ENCODE assay signal across 1 cellular context in genomic region chr19:18636183-18636968, GRCh38.
A peak's percentile ranks its signal among the peaks of the same experiment; 100 is the strongest.
TF ChIP-seq lines count a peak whose summit lies in the region.

No MANE protein-coding gene starts in this region.

TF ChIP-seq in HepG2, 621 proteins besides CTCF, POLR2A, EP300 and RAD21:
- TF ChIP-seq BHLHE40 (IDR thresholded peaks at IDR 0.05; ENCODE audit: low read length) (peak; percentile 68; the same call in 1 of the 2 replicates), ZNF800 (CRISPR knock-in tag; IDR thresholded peaks at IDR 0.05) (no peak), RERE (CRISPR knock-in tag; IDR thresholded peaks at IDR 0.05; ENCODE audit: low read depth) (no peak), ZNF646 (CRISPR knock-in tag; IDR thresholded peaks at IDR 0.05) (no peak), SALL1 (CRISPR knock-in tag; IDR thresholded peaks at IDR 0.05) (peak; percentile 6; the same call in 1 of the 2 replicates), SAP130 (CRISPR knock-in tag; IDR thresholded peaks at IDR 0.05; ENCODE audit: low read depth) (peak; percentile 43; the same call in 1 of the 2 replicates), ZNF430 (CRISPR knock-in tag; IDR thresholded peaks at IDR 0.05) (0 out of 2 replicates have a peak, but pooled peaks have one; percentile 62), TARDBP (CRISPR knock-in tag; IDR thresholded peaks at IDR 0.05) (no peak), MYPOP (CRISPR knock-in tag; IDR thresholded peaks at IDR 0.05) (0 out of 2 replicates have a peak, but pooled peaks have one; percentile 2), ZNF350 (CRISPR knock-in tag; IDR thresholded peaks at IDR 0.05; ENCODE audit: borderline replicate concordance, low read depth) (peak; percentile 51; the same call in 1 of the 2 replicates), ZNF20 (CRISPR knock-in tag; IDR thresholded peaks at IDR 0.05) (no peak), CHD4 (IDR thresholded peaks at IDR 0.05; ENCODE audit: borderline replicate concordance, low read length) (peak; percentile 34; the same call in 1 of the 2 replicates), FOXK2 (IDR thresholded peaks at IDR 0.05) (no peak), BRF2 (CRISPR knock-in tag; IDR thresholded peaks at IDR 0.05) (no peak), MAZ (IDR thresholded peaks at IDR 0.05; ENCODE audit: borderline replicate concordance, low read depth, low read length) (peak; percentile 60; the same call in 1 of the 2 replicates), MAZ (CRISPR knock-in tag; IDR thresholded peaks at IDR 0.05; ENCODE audit: low read depth) (no peak; the same call in 1 of the 2 replicates), MAX (IDR thresholded peaks at IDR 0.05) (0 out of 2 replicates have a peak, but pooled peaks have one; percentile 46), BORCS8-MEF2B (CRISPR knock-in tag; IDR thresholded peaks at IDR 0.05) (0 out of 2 replicates have a peak, but pooled peaks have one; percentile 30), KDM5B (CRISPR knock-in tag; IDR thresholded peaks at IDR 0.05; ENCODE audit: borderline replicate concordance) (no peak), TCF7 (IDR thresholded peaks at IDR 0.05; ENCODE audit: low read depth) (peak; percentile 40; the same call in 1 of the 2 replicates), ZKSCAN1 (IDR thresholded peaks at IDR 0.05; ENCODE audit: low read length) (no peak), IKZF5 (CRISPR knock-in tag; IDR thresholded peaks at IDR 0.05) (0 out of 2 replicates have a peak, but pooled peaks have one; percentile 8), DRAP1 (CRISPR knock-in tag; IDR thresholded peaks at IDR 0.05) (peak; percentile 61), TBX2 (CRISPR knock-in tag; IDR thresholded peaks at IDR 0.05; ENCODE audit: borderline replicate concordance) (peak; percentile 52), ZSCAN31 (CRISPR knock-in tag; IDR thresholded peaks at IDR 0.05; ENCODE audit: low read depth) (no peak), NCOR1 (IDR thresholded peaks at IDR 0.05; ENCODE audit: borderline replicate concordance, low read length) (peak; percentile 27; the same call in 1 of the 2 replicates), XRCC5 (optimal IDR thresholded peaks at IDR 0.05; ENCODE audit: low read length) (peak; percentile 9), SOX6 (IDR thresholded peaks at IDR 0.05) (no peak), SOX6 (CRISPR knock-in tag; IDR thresholded peaks at IDR 0.05) (0 out of 2 replicates have a peak, but pooled peaks have one; percentile 25), HNRNPLL (IDR thresholded peaks at IDR 0.05; ENCODE audit: low read depth, low read length, poor library complexity, severe bottlenecking) (peak; percentile 77), SP1 (IDR thresholded peaks at IDR 0.05) (peak; percentile 98), SP1 (CRISPR knock-in tag; IDR thresholded peaks at IDR 0.05) (peak; percentile 79), TBX3 (IDR thresholded peaks at IDR 0.05; ENCODE audit: borderline replicate concordance) (peak; percentile 65; the same call in 1 of the 2 replicates), SP4 (CRISPR knock-in tag; IDR thresholded peaks at IDR 0.05) (peak; percentile 92), HOMEZ (CRISPR knock-in tag; IDR thresholded peaks at IDR 0.05; ENCODE audit: low read depth) (peak; percentile 52; the same call in 1 of the 2 replicates), NFYB (CRISPR knock-in tag; IDR thresholded peaks at IDR 0.05) (peak; percentile 43; the same call in 1 of the 2 replicates), ASH2L (IDR thresholded peaks at IDR 0.05; ENCODE audit: insufficient read length, low read depth, low read length) (peak; percentile 49), CEBPG (CRISPR knock-in tag; IDR thresholded peaks at IDR 0.05) (no peak)
TF ChIP-seq in HepG2: peak in this region for 24.
